In the genomic region with DNA sequence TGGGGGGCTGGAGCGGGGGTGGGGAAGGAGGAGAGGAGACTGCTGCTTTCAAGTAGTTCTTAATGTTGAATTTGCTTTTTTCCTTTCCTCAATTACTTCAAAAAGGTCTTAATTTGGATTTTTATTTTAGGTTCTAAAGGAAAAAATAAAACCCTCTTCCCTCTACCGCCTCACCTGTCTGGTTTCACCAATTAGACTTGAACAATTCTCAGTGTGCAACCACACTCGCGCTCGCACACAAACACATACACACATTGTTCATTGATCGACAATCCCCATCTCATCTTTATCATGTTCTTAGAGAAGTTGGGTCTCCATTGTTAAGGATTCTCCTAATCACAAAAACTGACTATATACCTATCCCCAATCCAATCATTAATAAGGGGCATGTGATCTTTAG, we compare ENCODE assay signal across 1 cellular context.
TF ChIP-seq lines count a peak whose summit lies in the region.

No MANE protein-coding gene starts in this region.

TF ChIP-seq in liver, 16 proteins besides CTCF, POLR2A, EP300 and RAD21 (continued from another document):
- TF ChIP-seq, protein P1, sequence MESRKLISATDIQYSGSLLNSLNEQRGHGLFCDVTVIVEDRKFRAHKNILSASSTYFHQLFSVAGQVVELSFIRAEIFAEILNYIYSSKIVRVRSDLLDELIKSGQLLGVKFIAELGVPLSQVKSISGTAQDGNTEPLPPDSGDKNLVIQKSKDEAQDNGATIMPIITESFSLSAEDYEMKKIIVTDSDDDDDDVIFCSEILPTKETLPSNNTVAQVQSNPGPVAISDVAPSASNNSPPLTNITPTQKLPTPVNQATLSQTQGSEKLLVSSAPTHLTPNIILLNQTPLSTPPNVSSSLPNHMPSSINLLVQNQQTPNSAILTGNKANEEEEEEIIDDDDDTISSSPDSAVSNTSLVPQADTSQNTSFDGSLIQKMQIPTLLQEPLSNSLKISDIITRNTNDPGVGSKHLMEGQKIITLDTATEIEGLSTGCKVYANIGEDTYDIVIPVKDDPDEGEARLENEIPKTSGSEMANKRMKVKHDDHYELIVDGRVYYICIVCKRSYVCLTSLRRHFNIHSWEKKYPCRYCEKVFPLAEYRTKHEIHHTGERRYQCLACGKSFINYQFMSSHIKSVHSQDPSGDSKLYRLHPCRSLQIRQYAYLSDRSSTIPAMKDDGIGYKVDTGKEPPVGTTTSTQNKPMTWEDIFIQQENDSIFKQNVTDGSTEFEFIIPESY (IDR thresholded peaks at IDR 0.05) = no peak
